ENCODE assay signal across 21 cellular contexts in the genomic region with DNA sequence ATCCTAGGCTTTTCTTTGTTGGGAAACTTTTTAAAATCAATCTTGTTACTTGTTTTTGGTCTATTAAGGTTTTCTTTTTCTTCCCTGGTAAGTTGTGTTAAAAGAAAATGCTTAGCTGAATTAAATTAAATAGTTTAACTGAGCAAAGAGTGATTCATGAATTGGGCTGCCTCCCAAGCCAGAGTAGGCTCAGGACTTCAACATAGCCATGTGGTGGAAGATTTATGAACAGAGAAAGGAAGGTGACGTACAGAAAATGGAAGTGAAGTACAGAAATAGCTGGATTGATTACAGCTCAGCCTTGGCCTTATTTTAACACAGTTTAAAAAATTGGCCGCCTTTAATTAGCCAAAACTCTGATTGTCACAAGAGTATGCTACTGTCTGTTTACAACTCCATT. TPM values are rescaled to one million over a fixed set of nuclear protein-coding genes. Genes with fewer than 3 reads are reported as not detected.
DNase-seq lines count a peak whose midpoint lies in the region; ATAC-seq, FAIRE-seq and TF ChIP-seq lines count a peak whose summit lies in the region.
"Had no signal": no experiment of that assay in that cellular context is flagged by ENCODE, and none has a peak within 500 bp of the region (broad histone marks: within the 10 kb centered on the region; RNA-seq: fewer than 3 reads in every experiment).

No MANE protein-coding gene starts in this region.

- H3K27me3 ChIP-seq in astrocyte (ENCODE audit: insufficient read depth, low read length), result no peaks in the 10 kb centered on the region
- H3K27me3 ChIP-seq: tibial artery had no signal

- no peaks in the 10 kb centered on the region for H3K9me3 ChIP-seq in astrocyte (ENCODE audit: insufficient read depth, low read depth, low read length)
- H3K9me3 ChIP-seq: tibial artery had no signal

- no peak for TF ChIP-seq POLR2A in H54 (IDR thresholded peaks at IDR 0.05; ENCODE audit: low read depth, low read length)

- peak overlapping the region; percentile 16 for H3K9ac ChIP-seq in astrocyte (ENCODE audit: low read length)

- no peak for ATAC-seq in T-cell (replicated peaks in 1 of 4)
- ATAC-seq: activated CD8-positive, alpha-beta memory T cell treated with anti-CD3 and anti-CD28 coated beads, Interleukin-2, amount 10 ng/mL, durations not matched to agents 7 days and 5 days had no signal

- H3K4me3 Mint-ChIP-seq in astrocyte (ENCODE audit: unreplicated experiment), result no peak overlapping the region
- no peak overlapping the region for H3K4me3 Mint-ChIP-seq in T-cell
- H3K4me3 Mint-ChIP-seq: activated CD8-positive, alpha-beta memory T cell treated with anti-CD3 and anti-CD28 coated beads, Interleukin-2, amount 10 ng/mL, durations not matched to agents 7 days and 5 days; central memory CD8-positive, alpha-beta T cell; H9; nephron had no signal

- no peak overlapping the region for H3K4me2 ChIP-seq in astrocyte (ENCODE audit: low read length)

- POLR2A ChIA-PET in T-cell (lab: Charles Lee) (no interaction called here), HEK293T (lab: Yijun Ruan, JAX) (no interaction called here)

- FAIRE-seq in H54 (lab: Jason Lieb, UNC), result peak; percentile 98
- peak; percentile 87 for FAIRE-seq in astrocyte (lab: Jason Lieb, UNC)
- FAIRE-seq: endometrium, RCC 7860 had no signal

- H3K4me3 ChIP-seq in astrocyte (ENCODE audit: insufficient read depth, low read depth, low read length) (no peak overlapping the region), fibroblast of villous mesenchyme (ENCODE audit: low read depth, low read length) (no peak overlapping the region)
- H3K4me3 ChIP-seq: tibial artery had no signal

- H3K9me3 Mint-ChIP-seq in astrocyte (ENCODE audit: unreplicated experiment) (no peaks in the 10 kb centered on the region), T-cell (no peaks in the 10 kb centered on the region)
- H3K9me3 Mint-ChIP-seq: central memory CD8-positive, alpha-beta T cell had no signal

- TF ChIP-seq CTCF in astrocyte (IDR thresholded peaks at IDR 0.05; ENCODE audit: insufficient read depth, low read depth, low read length) (no peak), fibroblast of villous mesenchyme (IDR thresholded peaks at IDR 0.05; ENCODE audit: insufficient read depth, low read depth, low read length) (no peak)

- H3K27ac Mint-ChIP-seq in astrocyte (ENCODE audit: unreplicated experiment), result no peak overlapping the region
- no peak overlapping the region for H3K27ac Mint-ChIP-seq in T-cell
- H3K27ac Mint-ChIP-seq: activated CD8-positive, alpha-beta memory T cell treated with anti-CD3 and anti-CD28 coated beads, Interleukin-2, amount 10 ng/mL, durations not matched to agents 7 days and 5 days; H9; nephron had no signal

- peaks cover 3% of the 10 kb centered on the region for H3K4me1 ChIP-seq in astrocyte (ENCODE audit: insufficient read depth, low read length)
- H3K4me1 ChIP-seq: tibial artery had no signal

- H4K20me1 ChIP-seq in astrocyte (ENCODE audit: insufficient read depth, low read length), result no peaks in the 10 kb centered on the region

- no peaks in the 10 kb centered on the region for H3K36me3 ChIP-seq in astrocyte (ENCODE audit: insufficient read depth, low read length)
- H3K36me3 ChIP-seq: tibial artery had no signal

- peaks cover 2% of the 10 kb centered on the region for H3K4me1 Mint-ChIP-seq in astrocyte (ENCODE audit: low read depth, unreplicated experiment)
- no peaks in the 10 kb centered on the region for H3K4me1 Mint-ChIP-seq in T-cell
- H3K4me1 Mint-ChIP-seq: activated CD8-positive, alpha-beta memory T cell treated with anti-CD3 and anti-CD28 coated beads, Interleukin-2, amount 10 ng/mL, durations not matched to agents 7 days and 5 days; central memory CD8-positive, alpha-beta T cell; H9; nephron had no signal

- H3K27me3 Mint-ChIP-seq in astrocyte (ENCODE audit: low read depth, unreplicated experiment) (no peaks in the 10 kb centered on the region), T-cell (peaks cover 5 to 17% of the 10 kb centered on the region in 2 donors)

- CTCF ChIA-PET in T-cell (lab: Charles Lee) (no interaction called here), HEK293T (lab: Yijun Ruan, JAX) (no interaction called here)

- H3K27ac ChIP-seq in astrocyte (ENCODE audit: low read depth, low read length), result peak overlapping the region; percentile 23
- H3K27ac ChIP-seq: tibial artery had no signal

- no peak for DNase-seq in H54 (ENCODE audit: insufficient read length, low spot score)
- DNase-seq in astrocyte (ENCODE audit: low read depth), result peak; percentile 94
- peak; percentile 80 for DNase-seq in fibroblast of villous mesenchyme (ENCODE audit: low read depth)
- no peak for DNase-seq in T-cell
- no peak for DNase-seq in NCI-H2196 treated with DMSO at 0.1 percent for 48 hours (lab: John Stamatoyannopoulos, UW; ENCODE audit: unreplicated experiment)
- no peak for DNase-seq in HEK293T (ENCODE audit: extremely low spot score)
- DNase-seq in cerebellar nuclear complex (lab: John Stamatoyannopoulos, UW), result no peak
- DNase-seq: activated CD4-positive, CD25-positive, alpha-beta regulatory T cell; activated CD8-positive, alpha-beta memory T cell treated with anti-CD3 and anti-CD28 coated beads, Interleukin-2, amount 10 ng/mL, durations not matched to agents 7 days and 5 days; activated naive CD4-positive, alpha-beta T cell; H9; KG1; NCI-H146; NCI-H69; retina; stimulated activated CD8-positive, alpha-beta memory T cell treated with anti-CD3 and anti-CD28 coated beads, Interleukin-4, amount 100 ng/mL, for 48 hours; tibial artery had no signal

- H3K36me3 Mint-ChIP-seq in astrocyte (ENCODE audit: low read depth, unreplicated experiment) (no peaks in the 10 kb centered on the region), T-cell (no peaks in the 10 kb centered on the region)
- H3K36me3 Mint-ChIP-seq: activated CD8-positive, alpha-beta memory T cell treated with anti-CD3 and anti-CD28 coated beads, Interleukin-2, amount 10 ng/mL, durations not matched to agents 7 days and 5 days had no signal

- H2AFZ ChIP-seq in astrocyte (ENCODE audit: low read depth, low read length), result peak overlapping the region; percentile 18

- no peaks in the 10 kb centered on the region for H3K79me2 ChIP-seq in astrocyte (ENCODE audit: insufficient read depth, low read length)

TF ChIP-seq in HEK293T, 16 proteins besides CTCF, POLR2A, EP300 and RAD21:
- no peak for TF ChIP-seq NFRKB (IDR thresholded peaks at IDR 0.05)

RNA-seq across cellular contexts. Expression of a gene that starts 27.9 kb away (rescaled TPM):
- total RNA-seq in astrocyte (2.2 and 3.1 TPM in 2 replicates), fibroblast of villous mesenchyme (7.7 and 17.3 TPM in 2 replicates), T-cell (under 1 TPM in 3 of 5 donors, not detected in 2; 0.09 to 0.23 (median 0.10) TPM)
- total RNA-seq: activated CD8-positive, alpha-beta memory T cell treated with anti-CD3 and anti-CD28 coated beads, Interleukin-2, amount 10 ng/mL, durations not matched to agents 7 days and 5 days had no signal

Comparison
In these comparisons a context has a peak if more than half of its experiments do, and no peak if none do; other contexts are left out.
1. DNase-seq: peak in astrocyte (single experiment) and fibroblast of villous mesenchyme (single experiment); none in H54 (single experiment), T-cell (0 of 34), NCI-H2196 treated with DMSO at 0.1 percent for 48 hours (single experiment), HEK293T (single experiment) and cerebellar nuclear complex (0 of 2).